13 cellular contexts compared by ENCODE assay signal in genomic region chr5:158287643-158288228, GRCh38.
DNase-seq lines count a peak whose midpoint lies in the region; ATAC-seq and TF ChIP-seq lines count a peak whose summit lies in the region.
"Had no signal": no experiment of that assay in that cellular context is flagged by ENCODE, and none has a peak within 500 bp of the region (broad histone marks: within the 10 kb centered on the region; RNA-seq: fewer than 3 reads in every experiment).

No MANE protein-coding gene starts in this region.

- peak overlapping the region; percentile 36 for H2AFZ ChIP-seq in neural progenitor cell (replicated peaks)
- H2AFZ ChIP-seq: PC-9 had no signal

- H3K36me3 Mint-ChIP-seq in endothelial cell (ENCODE audit: low read depth, unreplicated experiment) (no peaks in the 10 kb centered on the region), neural progenitor cell (no peaks in the 10 kb centered on the region), CD14-positive monocyte (no peaks in the 10 kb centered on the region)
- H3K36me3 Mint-ChIP-seq in activated T-helper 17 cell treated with anti-CD3 and anti-CD28 coated beads, Interleukin-2, amount 50 U/mL, for 72 hours (ENCODE audit: low read depth), result no peaks in the 10 kb centered on the region
- H3K36me3 Mint-ChIP-seq: activated naive CD8-positive, alpha-beta T cell treated with anti-CD3 and anti-CD28 coated beads, Interleukin-2, amount 10 ng/mL, durations not matched to agents 7 days and 5 days had no signal

- TF ChIP-seq CTCF in BJ (IDR thresholded peaks at IDR 0.05; ENCODE audit: insufficient read depth, low read depth, low read length) (no peak), endothelial cell (IDR thresholded peaks at IDR 0.05; ENCODE audit: unreplicated experiment) (no peak), neural progenitor cell (IDR thresholded peaks at IDR 0.05) (no peak), CD14-positive monocyte (IDR thresholded peaks at IDR 0.05) (no peak)

- no peak overlapping the region for H3K27ac ChIP-seq in neural progenitor cell
- no peak overlapping the region for H3K27ac ChIP-seq in substantia nigra (ENCODE audit: low read depth, low read length, poor library complexity, severe bottlenecking)
- H3K27ac ChIP-seq: PC-9, tibial artery had no signal

- H3K4me2 ChIP-seq in neural progenitor cell, result no peak overlapping the region
- H3K4me2 ChIP-seq: PC-9 had no signal

- H3K36me3 ChIP-seq in BJ (ENCODE audit: control insufficient read depth, insufficient read depth, low read length), result no peaks in the 10 kb centered on the region
- no peaks in the 10 kb centered on the region for H3K36me3 ChIP-seq in neural progenitor cell
- H3K36me3 ChIP-seq: tibial artery had no signal

- H3K4me3 ChIP-seq in BJ (ENCODE audit: low read depth, low read length) (no peak overlapping the region), neural progenitor cell (no peak overlapping the region)
- H3K4me3 ChIP-seq: PC-9, tibial artery had no signal

- intact Hi-C loops in CD14-positive monocyte (cut with micrococcal nuclease), result no loop called here

- CTCF ChIA-PET in BJ (lab: Yijun Ruan, JAX), result interaction anchor here (1.0 kb wide), 1 partner anchor 24 kb away, joined by 3 read pairs; no protein-coding TSS in a partner anchor

- H3K9ac ChIP-seq in neural progenitor cell, result no peak overlapping the region

- H3K9me3 ChIP-seq in neural progenitor cell (ENCODE audit: low read depth), result no peaks in the 10 kb centered on the region
- H3K9me3 ChIP-seq: tibial artery had no signal

- no peaks in the 10 kb centered on the region for H3F3A ChIP-seq in neural progenitor cell (ENCODE audit: low read depth)

- H3K27me3 Mint-ChIP-seq in endothelial cell (ENCODE audit: unreplicated experiment) (peaks cover 2% of the 10 kb centered on the region), neural progenitor cell (ENCODE audit: insufficient read depth, low read depth) (peaks cover 3% of the 10 kb centered on the region), CD14-positive monocyte (ENCODE audit: low read depth in 3 of 3) (peaks cover 0 to 3% (median 1%) of the 10 kb centered on the region in 3 donors)
- no peaks in the 10 kb centered on the region for H3K27me3 Mint-ChIP-seq in activated T-helper 17 cell treated with anti-CD3 and anti-CD28 coated beads, Interleukin-2, amount 50 U/mL, for 72 hours
- H3K27me3 Mint-ChIP-seq: activated naive CD8-positive, alpha-beta T cell treated with anti-CD3 and anti-CD28 coated beads, Interleukin-2, amount 10 ng/mL, durations not matched to agents 7 days and 5 days had no signal

- ATAC-seq in activated T-helper 17 cell treated with anti-CD3 and anti-CD28 coated beads, Interleukin-2, amount 50 U/mL, for 72 hours (replicated peaks), result no peak

- H3K4me1 Mint-ChIP-seq in endothelial cell (ENCODE audit: unreplicated experiment) (peaks cover 9% of the 10 kb centered on the region), neural progenitor cell (peaks cover 22% of the 10 kb centered on the region), CD14-positive monocyte (no peaks in the 10 kb centered on the region)
- no peaks in the 10 kb centered on the region for H3K4me1 Mint-ChIP-seq in activated T-helper 17 cell treated with anti-CD3 and anti-CD28 coated beads, Interleukin-2, amount 50 U/mL, for 72 hours
- H3K4me1 Mint-ChIP-seq: activated naive CD8-positive, alpha-beta T cell treated with anti-CD3 and anti-CD28 coated beads, Interleukin-2, amount 10 ng/mL, durations not matched to agents 7 days and 5 days had no signal

- no peaks in the 10 kb centered on the region for H3K27me3 ChIP-seq in BJ (ENCODE audit: control insufficient read depth, insufficient read depth, low read length)
- H3K27me3 ChIP-seq in neural progenitor cell, result no peaks in the 10 kb centered on the region
- H3K27me3 ChIP-seq: tibial artery had no signal

- H3K27ac Mint-ChIP-seq in endothelial cell (ENCODE audit: unreplicated experiment), result peak overlapping the region; percentile 22
- peak overlapping the region; percentile 27 for H3K27ac Mint-ChIP-seq in neural progenitor cell
- H3K27ac Mint-ChIP-seq in activated T-helper 17 cell treated with anti-CD3 and anti-CD28 coated beads, Interleukin-2, amount 50 U/mL, for 72 hours, result no peak overlapping the region
- no peak overlapping the region for H3K27ac Mint-ChIP-seq in CD14-positive monocyte
- H3K27ac Mint-ChIP-seq: activated naive CD8-positive, alpha-beta T cell treated with anti-CD3 and anti-CD28 coated beads, Interleukin-2, amount 10 ng/mL, durations not matched to agents 7 days and 5 days had no signal

- no peak overlapping the region for H3K4me3 Mint-ChIP-seq in endothelial cell (ENCODE audit: unreplicated experiment)
- no peak overlapping the region for H3K4me3 Mint-ChIP-seq in neural progenitor cell
- no peak overlapping the region for H3K4me3 Mint-ChIP-seq in activated T-helper 17 cell treated with anti-CD3 and anti-CD28 coated beads, Interleukin-2, amount 50 U/mL, for 72 hours
- H3K4me3 Mint-ChIP-seq in CD14-positive monocyte, result no peak overlapping the region
- H3K4me3 Mint-ChIP-seq: activated naive CD8-positive, alpha-beta T cell treated with anti-CD3 and anti-CD28 coated beads, Interleukin-2, amount 10 ng/mL, durations not matched to agents 7 days and 5 days had no signal

- H3K4me1 ChIP-seq in neural progenitor cell, result peaks cover 11% of the 10 kb centered on the region

- DNase-seq in BJ (ENCODE audit: low read depth) (peak; percentile 1), LHCN-M2 (ENCODE audit: low read depth) (peak; percentile 14), endothelial cell (ENCODE audit: low spot score) (no peak), neural progenitor cell (ENCODE audit: low spot score) (no peak), NCI-H2081 treated with DMSO at 0.1 percent for 48 hours (lab: John Stamatoyannopoulos, UW) (no peak), CD14-positive monocyte (ENCODE audit: low spot score) (no peak), substantia nigra (lab: John Stamatoyannopoulos, UW) (no peak)
- DNase-seq: activated naive CD8-positive, alpha-beta T cell treated with anti-CD3 and anti-CD28 coated beads, Interleukin-2, amount 10 ng/mL, durations not matched to agents 7 days and 5 days; head of caudate nucleus; PC-9; stimulated activated CD4-positive, alpha-beta T cell treated with anti-CD3 and anti-CD28 coated beads, Interleukin-2, amount 100 ng/mL, for 48 hours had no signal

- POLR2A ChIA-PET in BJ (lab: Charles Lee), result interaction anchor here (0.6 kb wide), 1 partner anchor 10 kb away, joined by 3 read pairs; no protein-coding TSS in a partner anchor

- no peaks in the 10 kb centered on the region for H4K20me1 ChIP-seq in neural progenitor cell (ENCODE audit: low read depth)

- H3K9me3 Mint-ChIP-seq in endothelial cell (ENCODE audit: unreplicated experiment) (no peaks in the 10 kb centered on the region), neural progenitor cell (peaks cover 5% of the 10 kb centered on the region), CD14-positive monocyte (peaks cover 0 to 5% (median 0%) of the 10 kb centered on the region in 7 donors)
- no peaks in the 10 kb centered on the region for H3K9me3 Mint-ChIP-seq in activated T-helper 17 cell treated with anti-CD3 and anti-CD28 coated beads, Interleukin-2, amount 50 U/mL, for 72 hours
- H3K9me3 Mint-ChIP-seq: activated naive CD8-positive, alpha-beta T cell treated with anti-CD3 and anti-CD28 coated beads, Interleukin-2, amount 10 ng/mL, durations not matched to agents 7 days and 5 days had no signal

- no peaks in the 10 kb centered on the region for H3K79me2 ChIP-seq in neural progenitor cell (ENCODE audit: low read depth)

Comparison
In these comparisons a context has a peak if more than half of its experiments do, and no peak if none do; other contexts are left out.
1. DNase-seq: peak in BJ (single experiment) and LHCN-M2 (single experiment); none in endothelial cell (single experiment), neural progenitor cell (single experiment), NCI-H2081 treated with DMSO at 0.1 percent for 48 hours (single experiment), CD14-positive monocyte (single experiment) and substantia nigra (0 of 49).
2. H3K27ac Mint-ChIP-seq: peak in endothelial cell (single experiment) and neural progenitor cell (single experiment); none in activated T-helper 17 cell treated with anti-CD3 and anti-CD28 coated beads, Interleukin-2, amount 50 U/mL, for 72 hours (single experiment) and CD14-positive monocyte (0 of 7).